9 cellular contexts compared by ENCODE assay signal in the genomic region with DNA sequence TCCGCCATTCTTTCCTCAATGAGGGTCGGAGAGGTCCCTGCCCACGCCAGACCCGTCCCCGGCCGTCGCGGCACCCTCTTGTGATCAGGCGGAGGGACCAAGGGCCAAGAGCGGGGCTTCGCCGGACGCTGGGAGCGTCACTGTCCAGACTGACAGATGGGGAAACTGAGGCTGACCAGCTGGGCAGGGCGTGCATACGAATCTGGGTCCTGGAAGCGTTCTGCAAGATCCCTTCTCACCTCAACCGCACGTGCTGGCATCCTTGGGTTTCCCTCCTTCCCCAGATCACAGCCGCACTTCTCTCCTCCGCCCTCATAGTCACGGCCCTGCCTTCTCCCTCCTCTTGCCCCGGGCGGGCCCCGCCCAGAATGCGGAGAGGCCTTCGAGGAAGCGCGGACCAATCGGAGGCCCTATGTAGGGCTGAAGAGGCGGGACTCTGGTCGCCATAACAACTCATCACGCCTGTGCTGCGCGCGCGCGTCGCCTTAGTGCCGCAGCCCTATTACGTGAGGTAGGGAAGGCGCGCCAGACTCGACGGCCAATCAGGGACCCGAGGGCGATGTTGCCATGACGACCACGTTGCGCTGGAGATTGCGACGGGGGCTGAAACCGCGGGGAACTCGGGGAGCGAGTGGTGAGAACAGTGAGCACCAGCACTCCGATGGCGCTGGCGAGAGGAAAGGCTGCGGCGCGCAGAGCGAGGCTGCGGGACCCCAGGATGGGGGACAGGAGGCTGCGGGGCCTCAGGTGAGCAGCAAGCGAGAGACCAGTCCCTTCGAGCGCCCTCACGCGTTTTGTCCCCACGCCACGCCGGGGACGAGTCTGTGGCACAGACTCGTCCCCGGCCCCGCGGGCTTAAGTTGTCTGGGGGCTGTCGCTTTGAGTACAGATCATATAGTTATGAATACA. TPM values are rescaled to one million over a fixed set of nuclear protein-coding genes. Genes with fewer than 3 reads are reported as not detected.
DNase-seq lines count a peak whose midpoint lies in the region; ATAC-seq and TF ChIP-seq lines count a peak whose summit lies in the region.
"Had no signal": no experiment of that assay in that cellular context is flagged by ENCODE, and none has a peak within 500 bp of the region (broad histone marks: within the 10 kb centered on the region; RNA-seq: fewer than 3 reads in every experiment).

No MANE protein-coding gene starts in this region.

- H3K4me3 ChIP-seq in spleen, result peak overlapping the region; percentile 42 to 77 (median 58)

- peak overlapping the region in 7 of 8 donors; percentile 51 to 83 (median 80) for H3K27ac ChIP-seq in spleen

- TF ChIP-seq CTCF in AG09319 (IDR thresholded peaks at IDR 0.05; ENCODE audit: low read depth, low read length) (no peak; the same call in none of the 2 replicates), activated B cell treated with CpG ODN at 0.5 μM for 24 hours (IDR thresholded peaks at IDR 0.05) (no peak), spleen (IDR thresholded peaks at IDR 0.05 in 8 of 11, conservative IDR thresholded peaks at IDR 0.05 in 3 of 11) (peak in 1 of 11 experiments; percentile 10)

- 3 to 4% (median 3%) methylated on average over 62 to 79 of the region's 79 CpGs for WGBS in spleen, 5 donors

- intact Hi-C loops in activated B cell treated with CpG ODN at 0.5 μM for 24 hours (cut with micrococcal nuclease) (loop anchor here (1.0 to 10.0 kb wide), 15 partner anchors 14 to 720 kb away; partner anchors contain the start of genes ERVK3-1, RPS5, TRIM28 and ZNF132), spleen (cut with DNase I; ENCODE audit: low total_unique reads) (no loop called here)

- CTCF ChIA-PET in activated B cell treated with CpG ODN at 0.5 μM for 24 hours (lab: Charles Lee), result no interaction called here

- ATAC-seq in GM18909 (IDR thresholded peaks at IDR 0.05; ENCODE audit: poor library complexity, unreplicated experiment) (peak; percentile 98), HG03159 (IDR thresholded peaks at IDR 0.05; ENCODE audit: unreplicated experiment) (peak; percentile 98), activated B cell treated with CpG ODN at 0.5 μM for 24 hours (ENCODE audit: low read depth) (peak; percentile 96)

- H3K4me1 ChIP-seq in spleen, result peaks cover 7 to 32% (median 22%) of the 10 kb centered on the region in 6 donors

- H3K9me3 Mint-ChIP-seq in activated B cell treated with CpG ODN at 0.5 μM for 24 hours, result no peaks in the 10 kb centered on the region

- peaks cover 12% of the 10 kb centered on the region for H3K4me1 Mint-ChIP-seq in activated B cell treated with CpG ODN at 0.5 μM for 24 hours

- TF ChIP-seq POLR2A in spleen (IDR thresholded peaks at IDR 0.05), result peak in 1 of 3 donors; percentile 67

- DNase-seq in AG09319 (ENCODE audit: extremely low read depth, low read depth) (peak; percentile 99), NCI-H226 (peak; percentile 99), activated B cell treated with CpG ODN at 0.5 μM for 24 hours (peak; percentile 96), iris pigment epithelial cell (ENCODE audit: low read depth) (peak; percentile 99), spleen (peak; percentile 99)
- peak; percentile 99 for DNase-seq in central memory CD4-positive, alpha-beta T cell

- POLR2A ChIA-PET in activated B cell treated with CpG ODN at 0.5 μM for 24 hours (lab: Charles Lee), result interaction anchor here (0.6 to 2.2 kb wide), 4 partner anchors 12 to 42 kb away, joined by 3 to 10 read pairs (median 4); partner anchors contain the start of genes RPS5 and ZNF837

- peak overlapping the region; percentile 92 for H3K4me3 Mint-ChIP-seq in activated B cell treated with CpG ODN at 0.5 μM for 24 hours

- no peaks in the 10 kb centered on the region for H3K36me3 Mint-ChIP-seq in activated B cell treated with CpG ODN at 0.5 μM for 24 hours (ENCODE audit: low read depth)

- peaks cover 7% of the 10 kb centered on the region for H3K27me3 Mint-ChIP-seq in activated B cell treated with CpG ODN at 0.5 μM for 24 hours

- H3K27me3 ChIP-seq in spleen (replicated peaks in 1 of 7), result peaks cover 0 to 29% (median 15%) of the 10 kb centered on the region in 7 donors

- H3K36me3 ChIP-seq in spleen, result no peaks in the 10 kb centered on the region

- no peaks in the 10 kb centered on the region for H3K9me3 ChIP-seq in spleen

- peak overlapping the region; percentile 90 for H3K27ac Mint-ChIP-seq in activated B cell treated with CpG ODN at 0.5 μM for 24 hours

RNA-seq across cellular contexts. Expression of gene RNF225, which starts 5.7 kb away (rescaled TPM):
- total RNA-seq in activated B cell treated with CpG ODN at 0.5 μM for 24 hours (0.44 TPM in 1 of 2 replicates, not detected in the other), spleen (not detected)
- not detected for polyA plus RNA-seq in spleen
- polyA plus RNA-seq: adipose tissue had no signal

RNA-seq across cellular contexts. Expression of gene ZNF584, which starts 7.3 kb away (rescaled TPM):
- total RNA-seq in activated B cell treated with CpG ODN at 0.5 μM for 24 hours (8.6 and 9.6 TPM in 2 replicates), spleen (10 to 100 TPM in 3 of 7 donors, 1 to 10 TPM in 4; 6.7 to 11.2 (median 9.4) TPM)
- polyA plus RNA-seq in spleen, result 1 to 10 TPM; 2.3 to 3.4 (median 2.5) TPM

RNA-seq across cellular contexts. Expression of gene RPS5, which starts 14.1 kb away (rescaled TPM):
- total RNA-seq in activated B cell treated with CpG ODN at 0.5 μM for 24 hours (1,982 and 2,193 TPM in 2 replicates), spleen (1,000 to 10,000 TPM in 4 of 7 donors, 100 to 1,000 TPM in 3; 712 to 1,400 (median 1,083) TPM)
- polyA plus RNA-seq in spleen, result 1,000 to 10,000 TPM; 1,850 to 2,466 (median 2,373) TPM

RNA-seq across cellular contexts. Expression of gene ZNF837, which starts 20.3 kb away (rescaled TPM):
- total RNA-seq in activated B cell treated with CpG ODN at 0.5 μM for 24 hours (3.1 and 3.5 TPM in 2 replicates), spleen (1 to 10 TPM; 2.2 to 6.1 (median 3.2) TPM)
- 1 to 10 TPM; 3.2 to 4.4 (median 3.2) TPM for polyA plus RNA-seq in spleen

RNA-seq across cellular contexts. Expression of gene ZNF497, which starts 38.6 kb away (rescaled TPM):
- total RNA-seq in activated B cell treated with CpG ODN at 0.5 μM for 24 hours (1.7 and 2.1 TPM in 2 replicates), spleen (1 to 10 TPM in 5 of 7 donors, under 1 TPM in 2; 0.44 to 3.0 (median 1.3) TPM)
- polyA plus RNA-seq in spleen, result under 1 TPM; 0.59 to 0.74 (median 0.61) TPM

Comparison
In these comparisons a context has a peak if more than half of its experiments do, and no peak if none do; other contexts are left out.
1. Peak in every context shown above with its lines: DNase-seq, ATAC-seq, H3K4me3 ChIP-seq and H3K27ac ChIP-seq.